Comparison of ENCODE assay signal across 1 cellular context in genomic region chr16:77736879-77737278, GRCh38.
TF ChIP-seq lines count a peak whose summit lies in the region.

No MANE protein-coding gene starts in this region.

TF ChIP-seq in HepG2, 621 proteins besides CTCF, POLR2A, EP300 and RAD21 (continued from another document and continues in another):
- TF ChIP-seq ZNF784 (CRISPR knock-in tag; IDR thresholded peaks at IDR 0.05; ENCODE audit: borderline replicate concordance) (no peak), NFE2L1 (CRISPR knock-in tag; IDR thresholded peaks at IDR 0.05; ENCODE audit: borderline replicate concordance) (no peak), ZNF432 (CRISPR knock-in tag; IDR thresholded peaks at IDR 0.05; ENCODE audit: borderline replicate concordance) (no peak), ZKSCAN8 (CRISPR knock-in tag; IDR thresholded peaks at IDR 0.05; ENCODE audit: borderline replicate concordance) (no peak), LCORL (IDR thresholded peaks at IDR 0.05) (no peak), LCORL (CRISPR knock-in tag; IDR thresholded peaks at IDR 0.05) (peak; percentile 32; the same call in 1 of the 2 replicates), MIXL1 (CRISPR knock-in tag; IDR thresholded peaks at IDR 0.05) (peak; percentile 78; the same call in 1 of the 2 replicates), ZNF580 (CRISPR knock-in tag; IDR thresholded peaks at IDR 0.05; ENCODE audit: borderline replicate concordance, low read depth) (no peak), ASH2L (IDR thresholded peaks at IDR 0.05; ENCODE audit: insufficient read length, low read depth, low read length) (no peak), MIER3 (CRISPR knock-in tag; IDR thresholded peaks at IDR 0.05; ENCODE audit: borderline replicate concordance) (peak; percentile 92), TCF7 (IDR thresholded peaks at IDR 0.05; ENCODE audit: low read depth) (peak; percentile 36), KIAA2018 (CRISPR knock-in tag; IDR thresholded peaks at IDR 0.05; ENCODE audit: borderline replicate concordance) (no peak), ZNF558 (CRISPR knock-in tag; IDR thresholded peaks at IDR 0.05; ENCODE audit: borderline replicate concordance) (no peak), KDM5B (CRISPR knock-in tag; IDR thresholded peaks at IDR 0.05; ENCODE audit: borderline replicate concordance) (no peak), ZSCAN9 (CRISPR knock-in tag; IDR thresholded peaks at IDR 0.05; ENCODE audit: borderline replicate concordance) (peak; percentile 47; the same call in 1 of the 2 replicates), MTF2 (CRISPR knock-in tag; IDR thresholded peaks at IDR 0.05; ENCODE audit: borderline replicate concordance) (no peak), YEATS4 (CRISPR knock-in tag; IDR thresholded peaks at IDR 0.05; ENCODE audit: borderline replicate concordance) (0 out of 2 replicates have a peak, but pooled peaks have one; percentile 29), SRSF1 (optimal IDR thresholded peaks at IDR 0.05; ENCODE audit: low read depth, low read length) (no peak), ZNF720 (CRISPR knock-in tag; IDR thresholded peaks at IDR 0.05) (no peak), HINFP (CRISPR knock-in tag; IDR thresholded peaks at IDR 0.05; ENCODE audit: low read depth) (no peak), NFATC3 (CRISPR knock-in tag; IDR thresholded peaks at IDR 0.05) (no peak), E2F2 (CRISPR knock-in tag; IDR thresholded peaks at IDR 0.05; ENCODE audit: borderline replicate concordance) (no peak), IRF9 (CRISPR knock-in tag; IDR thresholded peaks at IDR 0.05; ENCODE audit: borderline replicate concordance) (no peak), FOSL1 (CRISPR knock-in tag; IDR thresholded peaks at IDR 0.05; ENCODE audit: borderline replicate concordance) (no peak), ZBTB37 (CRISPR knock-in tag; IDR thresholded peaks at IDR 0.05) (no peak), ATF7-NPFF (CRISPR knock-in tag; IDR thresholded peaks at IDR 0.05; ENCODE audit: low read depth) (no peak), MLXIP (CRISPR knock-in tag; IDR thresholded peaks at IDR 0.05; ENCODE audit: borderline replicate concordance) (no peak), RXRB (CRISPR knock-in tag; IDR thresholded peaks at IDR 0.05; ENCODE audit: borderline replicate concordance) (peak; percentile 85), ZBED4 (CRISPR knock-in tag; IDR thresholded peaks at IDR 0.05; ENCODE audit: borderline replicate concordance) (no peak), ZFP90 (CRISPR knock-in tag; IDR thresholded peaks at IDR 0.05; ENCODE audit: borderline replicate concordance) (no peak), ZNF768 (CRISPR knock-in tag; IDR thresholded peaks at IDR 0.05) (no peak), ZNF296 (CRISPR knock-in tag; conservative IDR thresholded peaks at IDR 0.05) (no peak), HES4 (CRISPR knock-in tag; IDR thresholded peaks at IDR 0.05; ENCODE audit: borderline replicate concordance) (no peak), ZBTB25 (CRISPR knock-in tag; IDR thresholded peaks at IDR 0.05) (0 out of 2 replicates have a peak, but pooled peaks have one; percentile 31)
